8 cellular contexts compared by ENCODE assay signal in genomic region chr10:114825513-114826253, GRCh38. TPM values are rescaled to one million over a fixed set of nuclear protein-coding genes. Genes with fewer than 3 reads are reported as not detected.
A peak's percentile ranks its signal among the peaks of the same experiment; 100 is the strongest.
DNase-seq lines count a peak whose midpoint lies in the region; ATAC-seq and TF ChIP-seq lines count a peak whose summit lies in the region.

No MANE protein-coding gene starts in this region.

- WGBS in sigmoid colon, 2 donors: 81 to 89% methylated on average over 4 of the region's 4 CpGs

- POLR2A ChIA-PET in AG04449 (lab: Yijun Ruan, JAX): interaction anchor here (0.6 to 1.0 kb wide), 2 partner anchors 40 to 113 kb away, joined by 6 to 12 read pairs; no protein-coding TSS in a partner anchor
- POLR2A ChIA-PET in HEK293T (lab: Yijun Ruan, JAX): no interaction called here

- peak; percentile 70 for ATAC-seq in GM18870 (IDR thresholded peaks at IDR 0.05; ENCODE audit: unreplicated experiment)
- ATAC-seq in HG03064 (IDR thresholded peaks at IDR 0.05; ENCODE audit: low read depth, unreplicated experiment): peak; percentile 55
- no peak for ATAC-seq in omental fat pad (ENCODE audit: low FRiP score)
- no peak for ATAC-seq in GM19324 (IDR thresholded peaks at IDR 0.05; ENCODE audit: low FRiP score, unreplicated experiment)

- TF ChIP-seq CTCF in AG04449 (IDR thresholded peaks at IDR 0.05; ENCODE audit: insufficient read depth, low read length, missing control alignments): no peak
- no peak for TF ChIP-seq CTCF in sigmoid colon (IDR thresholded peaks at IDR 0.05)
- no peak for TF ChIP-seq CTCF in omental fat pad (IDR thresholded peaks at IDR 0.05)

- H3K9me3 ChIP-seq in sigmoid colon: no peaks in the 10 kb centered on the region

- intact Hi-C loops in sigmoid colon (cut with DNase I): no loop called here

- CTCF ChIA-PET in AG04449 (lab: Yijun Ruan, JAX): interaction anchor here (0.9 to 1.8 kb wide), 3 partner anchors 31 to 72 kb away, joined by 3 to 4 read pairs (median 4); no protein-coding TSS in a partner anchor
- CTCF ChIA-PET in HEK293T (lab: Yijun Ruan, JAX): no interaction called here

- no peaks in the 10 kb centered on the region for H3K36me3 ChIP-seq in sigmoid colon

- DNase-seq in AG04449 (ENCODE audit: low read depth, low spot score) (peak; percentile 95), amniotic stem cell (lab: John Stamatoyannopoulos, UW) (peak; percentile 95), sigmoid colon (no peak), omental fat pad (ENCODE audit: low spot score) (no peak), HEK293T (ENCODE audit: extremely low spot score) (no peak)

- H3K27ac ChIP-seq in sigmoid colon: peak overlapping the region in 3 of 4 donors; percentile 11 to 98 (median 54)

- TF ChIP-seq EP300 in sigmoid colon (IDR thresholded peaks at IDR 0.05): no peak

- H3K4me1 ChIP-seq in sigmoid colon: peaks cover 0 to 60% (median 48%) of the 10 kb centered on the region in 4 donors

- no peak for TF ChIP-seq POLR2A in sigmoid colon (IDR thresholded peaks at IDR 0.05)

- H3K27me3 ChIP-seq in sigmoid colon: no peaks in the 10 kb centered on the region

- H3K4me3 ChIP-seq in AG04449 (ENCODE audit: low read depth, low read length) (no peak overlapping the region), sigmoid colon (no peak overlapping the region)

TF ChIP-seq in HEK293T, 16 proteins besides CTCF, POLR2A, EP300 and RAD21:
- no peak for TF ChIP-seq FOXA1 (IDR thresholded peaks at IDR 0.05)
- no peak for TF ChIP-seq ARNT (IDR thresholded peaks at IDR 0.05)
- no peak for TF ChIP-seq SP1 (IDR thresholded peaks at IDR 0.05)
- TF ChIP-seq, protein P1, sequence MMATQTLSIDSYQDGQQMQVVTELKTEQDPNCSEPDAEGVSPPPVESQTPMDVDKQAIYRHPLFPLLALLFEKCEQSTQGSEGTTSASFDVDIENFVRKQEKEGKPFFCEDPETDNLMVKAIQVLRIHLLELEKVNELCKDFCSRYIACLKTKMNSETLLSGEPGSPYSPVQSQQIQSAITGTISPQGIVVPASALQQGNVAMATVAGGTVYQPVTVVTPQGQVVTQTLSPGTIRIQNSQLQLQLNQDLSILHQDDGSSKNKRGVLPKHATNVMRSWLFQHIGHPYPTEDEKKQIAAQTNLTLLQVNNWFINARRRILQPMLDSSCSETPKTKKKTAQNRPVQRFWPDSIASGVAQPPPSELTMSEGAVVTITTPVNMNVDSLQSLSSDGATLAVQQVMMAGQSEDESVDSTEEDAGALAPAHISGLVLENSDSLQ (IDR thresholded peaks at IDR 0.05): no peak
- no peak for TF ChIP-seq BHLHE40 (IDR thresholded peaks at IDR 0.05; ENCODE audit: borderline replicate concordance)
- TF ChIP-seq HDGF (IDR thresholded peaks at IDR 0.05; ENCODE audit: borderline replicate concordance): no peak
- TF ChIP-seq FOXK2 (IDR thresholded peaks at IDR 0.05): no peak
- no peak for TF ChIP-seq LEF1 (IDR thresholded peaks at IDR 0.05; ENCODE audit: borderline replicate concordance)
- no peak for TF ChIP-seq ELF4 (IDR thresholded peaks at IDR 0.05)
- no peak for TF ChIP-seq L3MBTL2 (conservative IDR thresholded peaks at IDR 0.05)
- TF ChIP-seq FOXM1 (IDR thresholded peaks at IDR 0.05; ENCODE audit: borderline replicate concordance): no peak
- no peak for TF ChIP-seq SUZ12 (IDR thresholded peaks at IDR 0.05)
- TF ChIP-seq ZNF384 (IDR thresholded peaks at IDR 0.05): no peak

RNA-seq across cellular contexts. Expression of gene FHIP2A, which starts 4.1 kb away (rescaled TPM):
- 10 to 100 TPM; 32.1 to 37.7 (median 36.1) TPM for total RNA-seq in sigmoid colon
- 1 to 10 TPM; 2.4 to 5.6 (median 3.2) TPM for polyA plus RNA-seq in sigmoid colon
- 10 to 100 TPM; 21.0 to 37.4 (median 30.2) TPM for total RNA-seq in omental fat pad

Comparison
In these comparisons a context has a peak if more than half of its experiments do, and no peak if none do; other contexts are left out.
1. DNase-seq: peak in AG04449 (single experiment) and amniotic stem cell (single experiment); none in sigmoid colon (single experiment), omental fat pad (single experiment) and HEK293T (single experiment).
2. ATAC-seq: peak in GM18870 (single experiment) and HG03064 (single experiment); none in omental fat pad (single experiment) and GM19324 (single experiment).